ENCODE assay signal across 8 cellular contexts in the genomic region with DNA sequence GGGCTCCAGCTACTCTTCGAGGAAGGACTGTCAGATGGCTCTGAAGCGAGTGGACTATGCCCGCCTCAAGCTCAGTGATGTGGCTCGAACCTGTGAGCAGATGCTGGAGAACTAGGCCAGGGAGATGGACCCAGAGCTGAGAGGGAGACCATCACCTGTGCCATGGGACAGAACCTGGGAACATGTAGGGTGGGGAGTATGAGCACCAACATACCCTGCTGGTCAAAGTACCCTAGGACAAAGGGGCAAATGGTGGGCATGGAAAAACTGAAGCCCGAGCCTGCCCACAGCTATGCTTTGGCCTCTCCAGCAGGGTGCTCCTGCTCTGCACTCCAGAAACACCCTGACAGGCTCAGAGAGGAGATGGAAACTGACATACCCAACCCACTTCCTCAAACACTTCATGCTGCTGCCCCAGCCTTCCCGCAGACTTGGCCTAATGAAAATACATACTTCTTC. TPM values are rescaled to one million over a fixed set of nuclear protein-coding genes. Genes with fewer than 3 reads are reported as not detected.
DNase-seq lines count a peak whose midpoint lies in the region; ATAC-seq and TF ChIP-seq lines count a peak whose summit lies in the region.

No MANE protein-coding gene starts in this region.

- peak overlapping the region; percentile 39 for H3K4me3 Mint-ChIP-seq in T-helper 17 cell

- no peaks in the 10 kb centered on the region for H4K20me1 ChIP-seq in hepatocyte (ENCODE audit: insufficient read depth, poor library complexity, severe bottlenecking)

- no peak for TF ChIP-seq CTCF in hepatocyte (IDR thresholded peaks at IDR 0.05; ENCODE audit: poor library complexity)

- H3K36me3 Mint-ChIP-seq in T-helper 17 cell (ENCODE audit: low read depth): peaks cover 3% of the 10 kb centered on the region

- H3K27me3 Mint-ChIP-seq in T-helper 17 cell: no peaks in the 10 kb centered on the region

- 91% methylated on average over 6 of the region's 6 CpGs for WGBS in hepatocyte (ENCODE audit: low lambda C conversion rate, missing lambda C conversion rate)

- H3K9me3 ChIP-seq in T-helper 17 cell (ENCODE audit: control insufficient read depth, low read length, poor library complexity, severe bottlenecking) (no peaks in the 10 kb centered on the region), hepatocyte (ENCODE audit: low read depth) (no peaks in the 10 kb centered on the region)

- ATAC-seq in T-helper 17 cell (no peak), GM21529 (IDR thresholded peaks at IDR 0.05; ENCODE audit: unreplicated experiment) (no peak)

- H2AFZ ChIP-seq in hepatocyte: no peak overlapping the region

- no peaks in the 10 kb centered on the region for H3K9me2 ChIP-seq in hepatocyte (replicated peaks; ENCODE audit: insufficient read depth)

- peaks cover 24% of the 10 kb centered on the region for H3K4me1 Mint-ChIP-seq in T-helper 17 cell

- H3K79me2 ChIP-seq in hepatocyte: peaks cover 5% of the 10 kb centered on the region

- H3K4me1 ChIP-seq in hepatocyte (ENCODE audit: insufficient read depth): peaks cover 3% of the 10 kb centered on the region

- H3K4me2 ChIP-seq in hepatocyte: no peak overlapping the region

- no peak overlapping the region for H3K27ac ChIP-seq in hepatocyte

- DNase-seq in CD1c-positive myeloid dendritic cell (ENCODE audit: extremely low spot score): peak; percentile 90
- DNase-seq in H7: peak; percentile 31
- DNase-seq in T-helper 17 cell: no peak
- peak; percentile 17 for DNase-seq in hepatocyte (ENCODE audit: low spot score)
- DNase-seq in GM03348 (ENCODE audit: low spot score): no peak
- DNase-seq in stimulated activated CD4-positive, alpha-beta T cell treated with anti-CD3 and anti-CD28 coated beads, Interleukin-4, amount 100 ng/mL, for 24 hours: no peak
- no peak for DNase-seq in central memory CD4-positive, alpha-beta T cell

- H3K36me3 ChIP-seq in H7 (replicated peaks; ENCODE audit: control insufficient read depth, insufficient read depth, low read length): no peaks in the 10 kb centered on the region
- no peaks in the 10 kb centered on the region for H3K36me3 ChIP-seq in hepatocyte (replicated peaks; ENCODE audit: insufficient read depth, low read depth)

- peak overlapping the region; percentile 49 for H3K27ac Mint-ChIP-seq in T-helper 17 cell

- H3K4me3 ChIP-seq in H7 (ENCODE audit: insufficient read depth, low read depth, low read length) (no peak overlapping the region), hepatocyte (no peak overlapping the region)

- H3K27me3 ChIP-seq in H7 (ENCODE audit: control insufficient read depth, insufficient read depth, low read length) (peaks cover 20% of the 10 kb centered on the region), hepatocyte (peaks cover 3% of the 10 kb centered on the region)

RNA-seq across cellular contexts. Expression of gene MED11, which starts 1.9 kb away (rescaled TPM):
- 24.8 and 27.9 TPM in 2 replicates for total RNA-seq in H7 (2014; rRNA removed; shearing (Covaris generic))
- total RNA-seq in T-helper 17 cell (1 to 10 TPM; 5.9 to 9.3 TPM), hepatocyte (36.3 and 36.9 TPM in 2 replicates)
- 39.4 and 42.7 TPM in 2 replicates for polyA plus RNA-seq in hepatocyte

RNA-seq across cellular contexts. Expression of gene ZMYND15, which starts 6.5 kb away (rescaled TPM):
- 0.17 TPM in 1 of 2 replicates, not detected in the other for total RNA-seq in H7 (2014; rRNA removed; shearing (Covaris generic))
- total RNA-seq in T-helper 17 cell (1 to 10 TPM; 1.0 to 1.6 TPM), hepatocyte (1.6 and 2.9 TPM in 2 replicates)
- polyA plus RNA-seq in hepatocyte: 4.1 and 4.8 TPM in 2 replicates

RNA-seq across cellular contexts. Expression of gene CXCL16, which starts 6.6 kb away (rescaled TPM):
- 0.42 and 2.0 TPM in 2 replicates for total RNA-seq in H7 (2014; rRNA removed; shearing (Covaris generic))
- total RNA-seq in T-helper 17 cell: 10 to 100 TPM; 10.3 to 15.3 TPM
- total RNA-seq in hepatocyte: 38.7 and 39.9 TPM in 2 replicates
- polyA plus RNA-seq in hepatocyte: 73.2 and 82.5 TPM in 2 replicates

RNA-seq across cellular contexts. Expression of gene ARRB2, which starts 22.7 kb away (rescaled TPM):
- 28.5 and 40.2 TPM in 2 replicates for total RNA-seq in H7 (2014; rRNA removed; shearing (Covaris generic))
- total RNA-seq in T-helper 17 cell: 100 to 1,000 TPM; 220 to 255 TPM
- 15.3 and 17.4 TPM in 2 replicates for total RNA-seq in hepatocyte
- polyA plus RNA-seq in hepatocyte: 20.0 and 21.1 TPM in 2 replicates

RNA-seq across cellular contexts. Expression of gene PELP1, which starts 29.2 kb away (rescaled TPM):
- 73.8 and 77.2 TPM in 2 replicates for total RNA-seq in H7 (2014; rRNA removed; shearing (Covaris generic))
- total RNA-seq in T-helper 17 cell: 10 to 100 TPM; 38.0 to 44.9 TPM
- total RNA-seq in hepatocyte: 17.6 and 18.5 TPM in 2 replicates
- polyA plus RNA-seq in hepatocyte: 35.2 and 42.9 TPM in 2 replicates

Comparison
In these comparisons a context has a peak if more than half of its experiments do, and no peak if none do; other contexts are left out.
1. DNase-seq: peak in CD1c-positive myeloid dendritic cell (single experiment), H7 (single experiment) and hepatocyte (single experiment); none in T-helper 17 cell (0 of 3), GM03348 (single experiment), stimulated activated CD4-positive, alpha-beta T cell treated with anti-CD3 and anti-CD28 coated beads, Interleukin-4, amount 100 ng/mL, for 24 hours (single experiment) and central memory CD4-positive, alpha-beta T cell (single experiment).